ENCODE assay signal across 15 cellular contexts in the genomic region with DNA sequence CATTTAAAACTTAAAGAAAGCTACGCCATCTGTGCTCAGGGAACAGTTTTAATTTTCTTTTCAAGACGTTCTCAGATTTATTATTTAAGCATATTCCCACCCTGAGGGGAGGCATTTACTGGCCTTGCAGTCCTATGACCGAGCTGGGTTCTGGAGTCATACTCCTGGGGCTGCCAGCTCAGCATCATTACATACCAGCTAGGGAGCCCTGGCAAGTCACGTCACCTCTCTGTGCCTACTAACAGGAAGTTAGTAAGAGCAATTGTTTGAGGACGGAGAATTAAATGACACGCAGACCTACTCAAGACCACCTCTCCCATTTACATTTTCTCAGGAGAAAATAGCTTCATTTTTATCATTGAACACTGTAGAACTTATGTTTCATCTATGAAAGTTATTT. TPM values are rescaled to one million over a fixed set of nuclear protein-coding genes. Genes with fewer than 3 reads are reported as not detected.
DNase-seq lines count a peak whose midpoint lies in the region; ATAC-seq and TF ChIP-seq lines count a peak whose summit lies in the region.
"Had no signal": no experiment of that assay in that cellular context is flagged by ENCODE, and none has a peak within 500 bp of the region (broad histone marks: within the 10 kb centered on the region; RNA-seq: fewer than 3 reads in every experiment).

No MANE protein-coding gene starts in this region.

- CTCF ChIA-PET in A673 (lab: Charles Lee), result no interaction called here

- peak overlapping the region; percentile 56 for H2AK5ac ChIP-seq in mesenchymal stem cell (ENCODE audit: low read length, severe bottlenecking)

- no peak overlapping the region for H3K23ac ChIP-seq in mesenchymal stem cell (ENCODE audit: low read length in 2 of 2)

- peaks cover 6 to 13% of the 10 kb centered on the region in 2 experiments for H3K36me3 ChIP-seq in mesenchymal stem cell (ENCODE audit: control insufficient read depth in 1 of 2, insufficient read depth in 2 of 2, low read depth in 1 of 2, low read length in 2 of 2)
- no peaks in the 10 kb centered on the region for H3K36me3 ChIP-seq in A673 (ENCODE audit: insufficient read depth, low read length, poor library complexity, severe bottlenecking)
- H3K36me3 ChIP-seq: esophagus muscularis mucosa had no signal

- peak overlapping the region; percentile 6 to 97 for H2BK12ac ChIP-seq in mesenchymal stem cell (ENCODE audit: low read length in 2 of 2)

- BruUV-seq in A673 (replicated peaks; lab: Mats Ljungman, UMichigan), result no TSS peak

- H3K9ac ChIP-seq in mesenchymal stem cell (ENCODE audit: low read length), result peak overlapping the region; percentile 66

- H3K79me1 ChIP-seq in mesenchymal stem cell (replicated peaks; ENCODE audit: low read length, poor library complexity, severe bottlenecking), result no peaks in the 10 kb centered on the region

- peak overlapping the region in 1 of 2 experiments; percentile 78 for H3K18ac ChIP-seq in mesenchymal stem cell (ENCODE audit: low read depth in 1 of 2, low read length in 2 of 2)

- H3K4me2 ChIP-seq in mesenchymal stem cell (ENCODE audit: low read length, poor library complexity, severe bottlenecking), result no peak overlapping the region

- intact Hi-C loops in A673 (cut with micrococcal nuclease; ENCODE audit: unreplicated experiment), result no loop called here

- H2BK15ac ChIP-seq in mesenchymal stem cell (ENCODE audit: low read depth, poor library complexity, severe bottlenecking), result no peak overlapping the region

- peak overlapping the region; percentile 92 for H4K8ac ChIP-seq in mesenchymal stem cell (ENCODE audit: low read length)

- H3K9me3 ChIP-seq in mesenchymal stem cell (ENCODE audit: control insufficient read depth, low read length) (no peaks in the 10 kb centered on the region), A673 (ENCODE audit: low read depth, low read length, poor library complexity, severe bottlenecking) (no peaks in the 10 kb centered on the region)
- H3K9me3 ChIP-seq: esophagus muscularis mucosa, psoas muscle had no signal

- WGBS in mesenchymal stem cell, result 60% methylated on average over 4 of the region's 6 CpGs

- no peak overlapping the region for H2AFZ ChIP-seq in mesenchymal stem cell (ENCODE audit: low read depth, low read length)

- peak; percentile 47 for DNase-seq in CD1c-positive myeloid dendritic cell (ENCODE audit: extremely low spot score)
- peak; percentile 3 for DNase-seq in NCI-H69 (lab: John Stamatoyannopoulos, UW)
- DNase-seq in dermis blood vessel endothelial cell, result peak; percentile 33
- DNase-seq in mesenchymal stem cell, result peak; percentile 49
- no peak for DNase-seq in A673 (ENCODE audit: low spot score)
- DNase-seq in erythroblast (lab: John Stamatoyannopoulos, UW), result no peak
- DNase-seq: activated naive CD4-positive, alpha-beta T cell; caudate nucleus; GF-D8; NCI-H1105; psoas muscle; SHP77 treated with DMSO at 0.1 percent for 48 hours had no signal

- no peak overlapping the region for H2BK5ac ChIP-seq in mesenchymal stem cell (ENCODE audit: low read depth, low read length, poor library complexity, severe bottlenecking)

- no peak overlapping the region for H3K4me3 ChIP-seq in mesenchymal stem cell (ENCODE audit: insufficient read depth in 1 of 2, low read depth in 1 of 2, low read length in 2 of 2)
- no peak overlapping the region for H3K4me3 ChIP-seq in A673 (ENCODE audit: low read depth, low read length, poor library complexity, severe bottlenecking)
- H3K4me3 ChIP-seq: esophagus muscularis mucosa, psoas muscle had no signal

- H3K27me3 ChIP-seq in mesenchymal stem cell (ENCODE audit: control insufficient read depth in 1 of 2, insufficient read depth in 1 of 2, low read length in 2 of 2) (no peaks in the 10 kb centered on the region), A673 (replicated peaks; ENCODE audit: insufficient read depth, low read depth, low read length, poor library complexity) (peaks cover 10% of the 10 kb centered on the region)

- no peak overlapping the region for H3K14ac ChIP-seq in mesenchymal stem cell (ENCODE audit: low read length in 2 of 2)

- POLR2A ChIA-PET in A673 (lab: Charles Lee; ENCODE audit: low non-redundant PET), result no interaction called here

- H3K27ac ChIP-seq in mesenchymal stem cell (ENCODE audit: low read length, poor library complexity, severe bottlenecking), result no peak overlapping the region
- H3K27ac ChIP-seq in A673 (ENCODE audit: low read depth, low read length, poor library complexity, severe bottlenecking), result no peak overlapping the region
- H3K27ac ChIP-seq: psoas muscle had no signal

- no peak for ATAC-seq in HG03439 (IDR thresholded peaks at IDR 0.05; ENCODE audit: unreplicated experiment)
- ATAC-seq in HG03139 (IDR thresholded peaks at IDR 0.05; ENCODE audit: unreplicated experiment), result no peak

- TF ChIP-seq CTCF in A673 (conservative IDR thresholded peaks at IDR 0.05; ENCODE audit: low read depth, low read length), result no peak

- peak overlapping the region; percentile 57 for H2BK120ac ChIP-seq in mesenchymal stem cell (ENCODE audit: low read depth, low read length)

- no peak for TF ChIP-seq POLR2A in erythroblast (IDR thresholded peaks at IDR 0.05; ENCODE audit: low read length)

- peak overlapping the region in 1 of 2 experiments; percentile 47 for H3K4ac ChIP-seq in mesenchymal stem cell (ENCODE audit: low read depth in 1 of 2, low read length in 2 of 2)

- no peak overlapping the region for H4K91ac ChIP-seq in mesenchymal stem cell (ENCODE audit: low read length)

- H3K4me1 ChIP-seq in mesenchymal stem cell (ENCODE audit: control insufficient read depth, insufficient read depth, low read depth, low read length) (peaks cover 23% of the 10 kb centered on the region), A673 (ENCODE audit: insufficient read depth, low read length, poor library complexity, severe bottlenecking) (no peaks in the 10 kb centered on the region)

RNA-seq across cellular contexts. Expression of a gene that starts 5.8 kb away (rescaled TPM):
- total RNA-seq in dermis blood vessel endothelial cell, result 0.09 and 0.17 TPM in 2 replicates
- 71.6 TPM for polyA plus RNA-seq in mesenchymal stem cell (2013, experiment 1 of 2)
- polyA plus RNA-seq in mesenchymal stem cell (2013, experiment 2 of 2), result 71.5 TPM
- 0.13 and 0.70 TPM in 2 replicates for total RNA-seq in A673 (2021)

Comparison
In these comparisons a context has a peak if more than half of its experiments do, and no peak if none do; other contexts are left out.
1. DNase-seq: peak in CD1c-positive myeloid dendritic cell (single experiment), NCI-H69 (single experiment), dermis blood vessel endothelial cell (single experiment) and mesenchymal stem cell (single experiment); none in A673 (single experiment) and erythroblast (0 of 2).